Comparison of ENCODE assay signal across 17 cellular contexts in genomic region chr19:48922548-48923490, GRCh38. TPM values are rescaled to one million over a fixed set of nuclear protein-coding genes. Genes with fewer than 3 reads are reported as not detected.
"Had no signal": no experiment of that assay in that cellular context is flagged by ENCODE, and none has a peak within 500 bp of the region (broad histone marks: within the 10 kb centered on the region; RNA-seq: fewer than 3 reads in every experiment).

No MANE protein-coding gene starts in this region.

- H3K9me3 ChIP-seq: colonic mucosa, heart left ventricle, ovary, tibial artery, uterus had no signal

- H3K4me1 ChIP-seq: colonic mucosa, uterus had no signal

- DNase-seq: activated CD4-positive, alpha-beta T cell treated with anti-CD3 and anti-CD28 coated beads for 48 hours; activated effector memory CD4-positive, alpha-beta T cell treated with anti-CD3 and anti-CD28 coated beads, Interleukin-2, amount 50 U/mL, for 16 hours; activated T-cell treated with anti-CD3 and anti-CD28 coated beads, Interleukin-2, amount 50 U/mL, for 4 hours; colonic mucosa; heart left ventricle; natural killer cell; ovary; stimulated activated CD4-positive, alpha-beta T cell treated with anti-CD3 and anti-CD28 coated beads, Interleukin-4, amount 100 ng/mL, for 4 hours; T-helper 17 cell; tibial artery; uterus had no signal

- H3K36me3 ChIP-seq: colonic mucosa, ovary, uterus had no signal

- H3K9me3 Mint-ChIP-seq: activated T-cell treated with anti-CD3 and anti-CD28 coated beads, Interleukin-2, amount 50 U/mL, for 4 hours; natural killer cell; WTC11 had no signal

- H3K4me3 Mint-ChIP-seq: activated T-cell treated with anti-CD3 and anti-CD28 coated beads, Interleukin-2, amount 50 U/mL, for 4 hours; natural killer cell; T-helper 17 cell; WTC11 had no signal

- H3K27me3 Mint-ChIP-seq: T-helper 17 cell had no signal

- H3K27ac ChIP-seq: colonic mucosa, heart left ventricle, ovary, tibial artery, uterus had no signal

- H3K27me3 ChIP-seq: colonic mucosa, heart left ventricle, ovary, tibial artery, uterus had no signal

- ATAC-seq: activated T-cell treated with anti-CD3 and anti-CD28 coated beads, Interleukin-2, amount 50 U/mL, for 4 hours; left lobe of liver; natural killer cell; T-helper 17 cell; WTC11 had no signal

- H3K36me3 Mint-ChIP-seq: natural killer cell had no signal

- H3K4me1 Mint-ChIP-seq: WTC11 had no signal

- FAIRE-seq: astrocyte, frontal cortex, islet of Langerhans had no signal

- H3K4me3 ChIP-seq: colonic mucosa, heart left ventricle, ovary, tibial artery, uterus had no signal

- H3K27ac Mint-ChIP-seq: natural killer cell, T-helper 17 cell, WTC11 had no signal

RNA-seq across cellular contexts. Expression of gene DHDH, which starts 10.7 kb away (rescaled TPM):
- total RNA-seq: activated T-cell treated with anti-CD3 and anti-CD28 coated beads, Interleukin-2, amount 50 U/mL, for 4 hours; cardiac septum; frontal cortex; natural killer cell had no signal

RNA-seq across cellular contexts. Expression of gene TULP2, which starts 24.3 kb away (rescaled TPM):
- total RNA-seq: astrocyte, colonic mucosa, left lobe of liver, natural killer cell, T-helper 17 cell had no signal
